In genomic region chr12:41407240-41407799, GRCh38 we compare ENCODE assay signal across 17 cellular contexts.
DNase-seq lines count a peak whose midpoint lies in the region; ATAC-seq lines count a peak whose summit lies in the region.
"Had no signal": no experiment of that assay in that cellular context is flagged by ENCODE, and none has a peak within 500 bp of the region (broad histone marks: within the 10 kb centered on the region; RNA-seq: fewer than 3 reads in every experiment).

No MANE protein-coding gene starts in this region.

- no peak overlapping the region for H3K4me3 Mint-ChIP-seq in immature natural killer cell
- H3K4me3 Mint-ChIP-seq: activated naive CD8-positive, alpha-beta T cell treated with anti-CD3 and anti-CD28 coated beads for 36 hours; H9; T-helper 1 cell treated with Interleukin-12 subunit alpha and Interleukin-12 subunit beta and Interleukin-4 antibody, amounts not matched to agents 30 μg/mL and 1 μg/mL, for 36 hours had no signal

- peaks cover 2 to 10% (median 5%) of the 10 kb centered on the region in 6 donors for H3K9me3 Mint-ChIP-seq in immature natural killer cell

- H3K36me3 Mint-ChIP-seq in immature natural killer cell = no peaks in the 10 kb centered on the region
- H3K36me3 Mint-ChIP-seq: activated naive CD8-positive, alpha-beta T cell treated with anti-CD3 and anti-CD28 coated beads for 36 hours had no signal

- ATAC-seq in sciatic nerve = peak; percentile 38
- ATAC-seq: Panc1 had no signal

- H3K4me1 Mint-ChIP-seq in immature natural killer cell = no peaks in the 10 kb centered on the region
- H3K4me1 Mint-ChIP-seq: activated naive CD8-positive, alpha-beta T cell treated with anti-CD3 and anti-CD28 coated beads for 36 hours had no signal

- no peak overlapping the region for H3K27ac Mint-ChIP-seq in immature natural killer cell
- H3K27ac Mint-ChIP-seq: activated naive CD8-positive, alpha-beta T cell treated with anti-CD3 and anti-CD28 coated beads for 36 hours; activated T-helper 2 cell treated with anti-CD3 and anti-CD28 coated beads, Interferon-gamma antibody, Interleukin-2, Interleukin-4, amounts not matched to agents 10 μg/mL and 5 μg/mL and 100 μg/mL, durations not matched to agents 14 hours and 24 hours and 36 hours; H9; T-helper 1 cell treated with Interleukin-12 subunit alpha and Interleukin-12 subunit beta and Interleukin-4 antibody, amounts not matched to agents 30 μg/mL and 1 μg/mL, for 36 hours had no signal

- peaks cover 0 to 4% (median 0%) of the 10 kb centered on the region in 3 donors for H3K27me3 Mint-ChIP-seq in immature natural killer cell (ENCODE audit: low read depth in 3 of 3)
- H3K27me3 Mint-ChIP-seq: activated naive CD8-positive, alpha-beta T cell treated with anti-CD3 and anti-CD28 coated beads for 36 hours had no signal

- DNase-seq in NCI-H82 (lab: John Stamatoyannopoulos, UW) (peak; percentile 22), NCI-H82 treated with DMSO at 0.1 percent for 48 hours (lab: John Stamatoyannopoulos, UW; ENCODE audit: unreplicated experiment) (no peak), NCI-H69 (lab: John Stamatoyannopoulos, UW) (peak; percentile 32), iPS-NIHi7 (ENCODE audit: extremely low spot score) (peak; percentile 9), sciatic nerve (ENCODE audit: low spot score) (no peak), AML-193 (lab: John Stamatoyannopoulos, UW) (no peak), immature natural killer cell (no peak)
- DNase-seq in activated T-cell treated with anti-CD3 and anti-CD28 coated beads, Interleukin-2, amount 50 U/mL, for 1 hour = no peak
- DNase-seq: activated CD4-positive, alpha-beta T cell treated with anti-CD3 and anti-CD28 coated beads for 48 hours; activated naive CD8-positive, alpha-beta T cell treated with anti-CD3 and anti-CD28 coated beads for 36 hours; effector CD8-positive, alpha-beta T cell; H9; mammary epithelial cell; NCI-H1092 treated with DMSO at 0.1 percent for 48 hours had no signal

- intact Hi-C loops in sciatic nerve (cut with DNase I) = no loop called here

Comparison
In these comparisons a context has a peak if more than half of its experiments do, and no peak if none do; other contexts are left out.
1. DNase-seq: peak in NCI-H82 (single experiment), NCI-H69 (single experiment) and iPS-NIHi7 (single experiment); none in NCI-H82 treated with DMSO at 0.1 percent for 48 hours (single experiment), sciatic nerve (single experiment), AML-193 (0 of 2), immature natural killer cell (0 of 3) and activated T-cell treated with anti-CD3 and anti-CD28 coated beads, Interleukin-2, amount 50 U/mL, for 1 hour (single experiment).